In genomic region chr6:79947191-79948173, GRCh38 we compare ENCODE assay signal across 8 cellular contexts. TPM values are rescaled to one million over a fixed set of nuclear protein-coding genes. Genes with fewer than 3 reads are reported as not detected.
A peak's percentile ranks its signal among the peaks of the same experiment; 100 is the strongest.
DNase-seq lines count a peak whose midpoint lies in the region; ATAC-seq and TF ChIP-seq lines count a peak whose summit lies in the region.

TSS of gene ELOVL4 (minus strand) at chr6:79947553. CDS start at chr6:79947279, 274 bp downstream.

- peak within 1 kb of the TSS in 1 of 2 donors; percentile 65 for H3K9ac ChIP-seq in colonic mucosa (ENCODE audit: low read depth in 2 of 2, low read length in 2 of 2)

- peak; percentile 48 for ATAC-seq in HG02571 (IDR thresholded peaks at IDR 0.05; ENCODE audit: unreplicated experiment)
- ATAC-seq in left lobe of liver: peak; percentile 51

- H3K4me3 ChIP-seq in colonic mucosa: peak within 1 kb of the TSS; percentile 38

- no peak for TF ChIP-seq CTCF in colonic mucosa (IDR thresholded peaks at IDR 0.05)

- DNase-seq in DMS79 treated with DMSO at 0.1 percent for 48 hours (lab: John Stamatoyannopoulos, UW): peak; percentile 90
- DNase-seq in NCI-H2029 treated with DMSO at 0.1 percent for 48 hours (lab: John Stamatoyannopoulos, UW): peak; percentile 8
- DNase-seq in activated CD4-positive, alpha-beta T cell treated with anti-CD3 and anti-CD28 coated beads for 4 hours: peak; percentile 44 to 53
- peak; percentile 41 for DNase-seq in colonic mucosa
- DNase-seq in left lobe of liver (ENCODE audit: low spot score): no peak
- DNase-seq in stimulated activated CD4-positive, alpha-beta T cell treated with anti-CD3 and anti-CD28 coated beads, Interleukin-1b, Interleukin-23, amount 100 ng/mL, for 4 hours (ENCODE audit: low read depth in 2 of 2): peak; percentile 18 to 41
- DNase-seq in RKO (ENCODE audit: low spot score): no peak

- H3K36me3 ChIP-seq in colonic mucosa: no peaks in the 10 kb centered on the region

- no peaks in the 10 kb centered on the region for H3K9me3 ChIP-seq in colonic mucosa

- H3K27ac ChIP-seq in colonic mucosa: no peak within 1 kb of the TSS

- H3K4me1 ChIP-seq in colonic mucosa: no peaks in the 10 kb centered on the region

- intact Hi-C loops in colonic mucosa (cut with DNase I): no loop called here

- peaks cover 25% of the 10 kb centered on the region for H3K27me3 ChIP-seq in colonic mucosa

RNA-seq across cellular contexts. Expression of gene ELOVL4, which starts in this region (rescaled TPM):
- total RNA-seq in colonic mucosa: under 1 TPM; 0.30 to 0.66 TPM
- not detected for total RNA-seq in left lobe of liver

Comparison
In these comparisons a context has a peak if more than half of its experiments do, and no peak if none do; other contexts are left out.
1. Peak in DNase-seq and H3K4me3 ChIP-seq in colonic mucosa; RNA of the gene not detected or under 1 TPM.
2. Peak in ATAC-seq in left lobe of liver; RNA of the gene not detected or under 1 TPM.
3. DNase-seq: peak in DMS79 treated with DMSO at 0.1 percent for 48 hours (single experiment), NCI-H2029 treated with DMSO at 0.1 percent for 48 hours (single experiment), activated CD4-positive, alpha-beta T cell treated with anti-CD3 and anti-CD28 coated beads for 4 hours (2 of 2) and stimulated activated CD4-positive, alpha-beta T cell treated with anti-CD3 and anti-CD28 coated beads, Interleukin-1b, Interleukin-23, amount 100 ng/mL, for 4 hours (2 of 2); none in left lobe of liver (single experiment) and RKO (single experiment).